14 cellular contexts compared by ENCODE assay signal in the genomic region with DNA sequence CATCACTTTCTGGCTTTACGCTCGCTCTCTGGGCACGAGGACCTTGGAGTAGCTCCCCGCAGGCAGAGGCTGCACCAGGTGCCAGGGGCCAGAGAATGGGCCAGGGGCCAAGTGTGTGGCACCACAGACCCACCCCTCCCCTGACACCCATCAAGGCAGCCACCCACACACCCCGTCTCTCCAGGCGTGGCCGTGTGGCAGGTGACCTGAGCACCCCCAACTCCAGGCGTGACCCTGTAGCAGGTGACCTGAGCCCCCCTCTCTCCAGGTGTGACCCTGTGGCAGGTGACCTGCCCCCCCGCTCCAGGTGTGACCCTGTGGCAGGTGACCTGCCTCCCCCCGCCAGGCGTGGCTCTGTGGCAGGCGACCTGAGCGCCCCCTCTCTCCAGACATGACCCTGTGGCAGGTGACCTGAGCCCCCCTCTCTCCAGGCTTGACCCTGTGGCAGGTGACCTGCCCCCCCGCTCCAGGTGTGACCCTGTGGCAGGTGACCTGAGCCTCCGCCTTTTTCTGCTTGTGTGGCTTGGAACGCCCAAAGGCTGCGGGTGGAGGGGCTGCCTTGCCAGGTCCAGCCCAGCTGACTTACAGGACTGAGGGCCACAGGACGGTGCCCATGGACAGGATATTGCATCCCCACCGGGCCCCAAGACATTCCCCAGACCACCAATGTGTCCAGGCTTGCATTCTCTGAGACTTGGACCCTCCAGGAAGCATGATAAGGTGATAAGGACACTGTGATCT.
DNase-seq lines count a peak whose midpoint lies in the region; ATAC-seq and TF ChIP-seq lines count a peak whose summit lies in the region.
"Had no signal": no experiment of that assay in that cellular context is flagged by ENCODE, and none has a peak within 500 bp of the region (broad histone marks: within the 10 kb centered on the region; RNA-seq: fewer than 3 reads in every experiment).

No MANE protein-coding gene starts in this region.

- H3K27ac ChIP-seq in neuronal stem cell (replicated peaks; ENCODE audit: low read length) (no peak overlapping the region), upper lobe of right lung (no peak overlapping the region)
- H3K27ac ChIP-seq: BLaER1 treated with 17β-estradiol and CSF1 and Interleukin-3, amounts not matched to agents 10 nM and 100 nM had no signal

- peak overlapping the region; percentile 57 for H3K18ac ChIP-seq in neuronal stem cell (ENCODE audit: low read length)

- H3K9me3 ChIP-seq in neuronal stem cell (replicated peaks in 1 of 2; ENCODE audit: control insufficient read depth in 2 of 2, insufficient read depth in 1 of 2, low read depth in 1 of 2, low read length in 2 of 2) (peaks cover 0 to 2% of the 10 kb centered on the region in 2 donors), upper lobe of right lung (no peaks in the 10 kb centered on the region)
- H3K9me3 ChIP-seq: BLaER1 treated with 17β-estradiol and CSF1 and Interleukin-3, amounts not matched to agents 10 nM and 100 nM had no signal

- no peak overlapping the region for H4K8ac ChIP-seq in neuronal stem cell (ENCODE audit: low read depth, low read length)

- intact Hi-C loops in Right ventricle myocardium inferior (cut with DNase I): no loop called here
- intact Hi-C loops in Right ventricle myocardium superior (cut with DNase I): no loop called here
- intact Hi-C loops in upper lobe of right lung (cut with DNase I): no loop called here

- H3K36me3 ChIP-seq in neuronal stem cell (replicated peaks in 1 of 2; ENCODE audit: control insufficient read depth in 2 of 2, insufficient read depth in 2 of 2, low read length in 2 of 2) (no peaks in the 10 kb centered on the region), upper lobe of right lung (no peaks in the 10 kb centered on the region)
- H3K36me3 ChIP-seq: BLaER1 treated with 17β-estradiol and CSF1 and Interleukin-3, amounts not matched to agents 10 nM and 100 nM had no signal

- TF ChIP-seq CTCF in upper lobe of right lung (IDR thresholded peaks at IDR 0.05): no peak

- no peaks in the 10 kb centered on the region for H3K27me3 ChIP-seq in neuronal stem cell (ENCODE audit: control insufficient read depth in 3 of 3, insufficient read depth in 3 of 3, low read depth in 1 of 3, low read length in 3 of 3)
- peaks cover 25% of the 10 kb centered on the region for H3K27me3 ChIP-seq in upper lobe of right lung
- H3K27me3 ChIP-seq: BLaER1 treated with 17β-estradiol and CSF1 and Interleukin-3, amounts not matched to agents 10 nM and 100 nM had no signal

- DNase-seq in Right ventricle myocardium inferior (ENCODE audit: missing footprints) (peak; percentile 50), Right ventricle myocardium superior (no peak), neuronal stem cell (ENCODE audit: low spot score) (no peak), upper lobe of right lung (peak; percentile 48), NCI-H1417 (lab: John Stamatoyannopoulos, UW) (no peak)
- DNase-seq in stimulated activated naive CD8-positive, alpha-beta T cell treated with anti-CD3 and anti-CD28 coated beads, Interleukin-15, Interleukin-2, amounts not matched to agents 100 U/mL and 50 U/mL, for 24 hours: no peak
- DNase-seq: Calu3; CD8-positive, alpha-beta T cell; GF-D8; GOT3; H7; HFFc6 had no signal

- no peak overlapping the region for H3K4me2 ChIP-seq in neuronal stem cell (ENCODE audit: insufficient read depth, low read length, poor library complexity, severe bottlenecking)
- H3K4me2 ChIP-seq: BLaER1 treated with 17β-estradiol and CSF1 and Interleukin-3, amounts not matched to agents 10 nM and 100 nM had no signal

- no CpG with 5 or more reads among the region's 19 CpGs for WGBS in neuronal stem cell (ENCODE audit: extremely low coverage in 2 of 2, insufficient read length in 2 of 2, insufficient replicate concordance in 1 of 2), 2 donors

- H3K4me3 ChIP-seq in neuronal stem cell (ENCODE audit: low read length in 2 of 2) (no peak overlapping the region), upper lobe of right lung (no peak overlapping the region)
- H3K4me3 ChIP-seq: BLaER1 treated with 17β-estradiol and CSF1 and Interleukin-3, amounts not matched to agents 10 nM and 100 nM had no signal

- no peak overlapping the region for H2BK15ac ChIP-seq in neuronal stem cell (ENCODE audit: low read length)

- H2AFZ ChIP-seq in neuronal stem cell (ENCODE audit: low read length): no peak overlapping the region

- H3K4me1 ChIP-seq in neuronal stem cell (ENCODE audit: control insufficient read depth in 2 of 2, insufficient read depth in 1 of 2, low read depth in 1 of 2, low read length in 2 of 2) (peaks cover 0 to 3% of the 10 kb centered on the region in 2 donors), upper lobe of right lung (no peaks in the 10 kb centered on the region)
- H3K4me1 ChIP-seq: BLaER1 treated with 17β-estradiol and CSF1 and Interleukin-3, amounts not matched to agents 10 nM and 100 nM had no signal

- H3K4ac ChIP-seq in neuronal stem cell (ENCODE audit: low read length): no peak overlapping the region

- H3K14ac ChIP-seq in neuronal stem cell (ENCODE audit: low read length): peak overlapping the region; percentile 71

- H3K9ac ChIP-seq in neuronal stem cell (ENCODE audit: low read depth, low read length, poor library complexity): peak overlapping the region; percentile 70
- H3K9ac ChIP-seq: BLaER1 treated with 17β-estradiol and CSF1 and Interleukin-3, amounts not matched to agents 10 nM and 100 nM had no signal

- H3K79me1 ChIP-seq in neuronal stem cell (ENCODE audit: low read depth, low read length): no peaks in the 10 kb centered on the region

- ATAC-seq in Right ventricle myocardium inferior (no peak), Right ventricle myocardium superior (ENCODE audit: poor library complexity) (no peak), upper lobe of right lung (no peak)
- ATAC-seq in stimulated activated naive CD8-positive, alpha-beta T cell treated with anti-CD3 and anti-CD28 coated beads, Interleukin-15, Interleukin-2, amounts not matched to agents 100 U/mL and 50 U/mL, for 24 hours: no peak
- ATAC-seq: CD8-positive, alpha-beta T cell; HCT116 had no signal

- H2BK12ac ChIP-seq in neuronal stem cell (ENCODE audit: low read length): peak overlapping the region; percentile 10

- H3K23ac ChIP-seq in neuronal stem cell (ENCODE audit: low read depth, low read length, poor library complexity): no peak overlapping the region

- H4K91ac ChIP-seq in neuronal stem cell (ENCODE audit: low read depth, low read length, poor library complexity): no peak overlapping the region

- H2BK120ac ChIP-seq in neuronal stem cell (ENCODE audit: low read depth, low read length): no peak overlapping the region

- peak overlapping the region; percentile 70 for H2AK5ac ChIP-seq in neuronal stem cell (ENCODE audit: low read depth, low read length)

- H2BK5ac ChIP-seq in neuronal stem cell (ENCODE audit: low read length): peak overlapping the region; percentile 53

Comparison
In these comparisons a context has a peak if more than half of its experiments do, and no peak if none do; other contexts are left out.
1. DNase-seq: peak in Right ventricle myocardium inferior (single experiment) and upper lobe of right lung (single experiment); none in Right ventricle myocardium superior (single experiment), neuronal stem cell (single experiment), stimulated activated naive CD8-positive, alpha-beta T cell treated with anti-CD3 and anti-CD28 coated beads, Interleukin-15, Interleukin-2, amounts not matched to agents 100 U/mL and 50 U/mL, for 24 hours (single experiment) and NCI-H1417 (0 of 3).